1 cellular context compared by ENCODE assay signal in genomic region chr20:44210422-44211176, GRCh38.
TF ChIP-seq lines count a peak whose summit lies in the region.

Gene OSER1, minus strand, starts transcription at chr20:44210771. Its CDS starts 3,814 bp downstream, at chr20:44206957.

TF ChIP-seq in HepG2, 621 proteins besides CTCF, POLR2A, EP300 and RAD21 (continued from another document and continues in another):
- TF ChIP-seq STAG1 (CRISPR knock-in tag; IDR thresholded peaks at IDR 0.05): 0 out of 2 replicates have a peak, but pooled peaks have one; percentile 13
- peak; percentile 89 for TF ChIP-seq SP5 (CRISPR knock-in tag; IDR thresholded peaks at IDR 0.05; ENCODE audit: borderline replicate concordance, low read depth)
- TF ChIP-seq ZFP37 (CRISPR knock-in tag; IDR thresholded peaks at IDR 0.05; ENCODE audit: borderline replicate concordance): no peak; the same call in 1 of the 2 replicates
- TF ChIP-seq REL (CRISPR knock-in tag; conservative IDR thresholded peaks at IDR 0.05): peak; percentile 65
- TF ChIP-seq NR2F1 (CRISPR knock-in tag; IDR thresholded peaks at IDR 0.05): peak in 1 of 2 experiments; percentile 16; a peak in 1 of 4 replicates
- TF ChIP-seq ZNF326 (CRISPR knock-in tag; IDR thresholded peaks at IDR 0.05; ENCODE audit: borderline replicate concordance): no peak
- peak; percentile 25; the same call in 1 of the 2 replicates for TF ChIP-seq ZNF414 (CRISPR knock-in tag; IDR thresholded peaks at IDR 0.05)
- peak; percentile 54 for TF ChIP-seq HBP1 (CRISPR knock-in tag; IDR thresholded peaks at IDR 0.05; ENCODE audit: low read depth)
- TF ChIP-seq PAWR (CRISPR knock-in tag; IDR thresholded peaks at IDR 0.05; ENCODE audit: borderline replicate concordance): peak; percentile 73; the same call in 1 of the 2 replicates
- TF ChIP-seq NRL (CRISPR knock-in tag; IDR thresholded peaks at IDR 0.05; ENCODE audit: borderline replicate concordance): peak; percentile 6
- no peak; the same call in 1 of the 2 replicates for TF ChIP-seq GZF1 (CRISPR knock-in tag; IDR thresholded peaks at IDR 0.05)
- peak; percentile 35; the same call in 1 of the 2 replicates for TF ChIP-seq JDP2 (CRISPR knock-in tag; IDR thresholded peaks at IDR 0.05; ENCODE audit: borderline replicate concordance)
- TF ChIP-seq PRDM4 (CRISPR knock-in tag; IDR thresholded peaks at IDR 0.05; ENCODE audit: borderline replicate concordance): no peak
- no peak; the same call in 1 of the 2 replicates for TF ChIP-seq ZIK1 (CRISPR knock-in tag; IDR thresholded peaks at IDR 0.05; ENCODE audit: borderline replicate concordance, low read depth)
- TF ChIP-seq IRF9 (CRISPR knock-in tag; IDR thresholded peaks at IDR 0.05; ENCODE audit: borderline replicate concordance): peak; percentile 98
- peak; percentile 70 for TF ChIP-seq ZFP36L2 (CRISPR knock-in tag; IDR thresholded peaks at IDR 0.05)
- peak; percentile 94 for TF ChIP-seq ZNF605 (CRISPR knock-in tag; IDR thresholded peaks at IDR 0.05)
- peak; percentile 73 for TF ChIP-seq FOXO1 (CRISPR knock-in tag; IDR thresholded peaks at IDR 0.05)
- no peak for TF ChIP-seq CERS6 (CRISPR knock-in tag; IDR thresholded peaks at IDR 0.05)
- no peak for TF ChIP-seq PBX2 (CRISPR knock-in tag; IDR thresholded peaks at IDR 0.05)
- peak; percentile 78 for TF ChIP-seq YEATS4 (CRISPR knock-in tag; IDR thresholded peaks at IDR 0.05; ENCODE audit: borderline replicate concordance)
- TF ChIP-seq RCOR2 (CRISPR knock-in tag; IDR thresholded peaks at IDR 0.05): 0 out of 2 replicates have a peak, but pooled peaks have one; percentile 30
- peak; percentile 89 for TF ChIP-seq IKZF5 (CRISPR knock-in tag; IDR thresholded peaks at IDR 0.05)
- peak; percentile 19; the same call in 1 of the 2 replicates for TF ChIP-seq IRX3 (CRISPR knock-in tag; IDR thresholded peaks at IDR 0.05; ENCODE audit: borderline replicate concordance, low read depth)
- 0 out of 2 replicates have a peak, but pooled peaks have one; percentile 85 for TF ChIP-seq ZNF674 (CRISPR knock-in tag; IDR thresholded peaks at IDR 0.05; ENCODE audit: low read depth)
- peak; percentile 59 for TF ChIP-seq RFX5 (IDR thresholded peaks at IDR 0.05; ENCODE audit: low read depth, low read length)
- peak; percentile 64; the same call in 1 of the 2 replicates for TF ChIP-seq SP2 (CRISPR knock-in tag; IDR thresholded peaks at IDR 0.05)
- TF ChIP-seq KDM3A (CRISPR knock-in tag; IDR thresholded peaks at IDR 0.05; ENCODE audit: low read depth): peak; percentile 19; the same call in 1 of the 2 replicates
- no peak; the same call in 1 of the 2 replicates for TF ChIP-seq MAFF (IDR thresholded peaks at IDR 0.05; ENCODE audit: low read depth, low read length)
- TF ChIP-seq CEBPB (IDR thresholded peaks at IDR 0.05; ENCODE audit: borderline replicate concordance, low read depth, low read length): peak; percentile 81; the same call in 1 of the 2 replicates
- peak; percentile 42 for TF ChIP-seq HMG20A (CRISPR knock-in tag; IDR thresholded peaks at IDR 0.05; ENCODE audit: borderline replicate concordance)
- TF ChIP-seq SKI (IDR thresholded peaks at IDR 0.05; ENCODE audit: partially characterized antibody): peak; percentile 11
- TF ChIP-seq KAT7 (CRISPR knock-in tag; IDR thresholded peaks at IDR 0.05; ENCODE audit: borderline replicate concordance): peak; percentile 94
- TF ChIP-seq ZNF563 (CRISPR knock-in tag; IDR thresholded peaks at IDR 0.05): peak; percentile 83
- TF ChIP-seq ZBTB21 (CRISPR knock-in tag; IDR thresholded peaks at IDR 0.05): no peak; the same call in none of the 2 replicates
- peak; percentile 76 for TF ChIP-seq KLF15 (CRISPR knock-in tag; IDR thresholded peaks at IDR 0.05; ENCODE audit: borderline replicate concordance)
- TF ChIP-seq FOXP1 (IDR thresholded peaks at IDR 0.05): no peak
- TF ChIP-seq FOXP1 (CRISPR knock-in tag; IDR thresholded peaks at IDR 0.05): peak; percentile 72
- TF ChIP-seq PAX8 (CRISPR knock-in tag; IDR thresholded peaks at IDR 0.05; ENCODE audit: borderline replicate concordance): no peak
- no peak for TF ChIP-seq ISX (CRISPR knock-in tag; conservative IDR thresholded peaks at IDR 0.05)
- peak; percentile 96 for TF ChIP-seq POLR2AphosphoS5 (IDR thresholded peaks at IDR 0.05; ENCODE audit: low read depth, low read length)
- TF ChIP-seq TEF (CRISPR knock-in tag; IDR thresholded peaks at IDR 0.05): no peak
- TF ChIP-seq RFX1 (IDR thresholded peaks at IDR 0.05): no peak
- TF ChIP-seq ZNF710 (CRISPR knock-in tag; IDR thresholded peaks at IDR 0.05; ENCODE audit: borderline replicate concordance): no peak; the same call in 1 of the 2 replicates
- TF ChIP-seq MED13 (CRISPR knock-in tag; IDR thresholded peaks at IDR 0.05): no peak
- peak; percentile 99 for TF ChIP-seq GFI1 (CRISPR knock-in tag; IDR thresholded peaks at IDR 0.05; ENCODE audit: borderline replicate concordance)
- TF ChIP-seq ZNF556 (CRISPR knock-in tag; IDR thresholded peaks at IDR 0.05; ENCODE audit: borderline replicate concordance): no peak; the same call in none of the 2 replicates
- TF ChIP-seq MAF1 (CRISPR knock-in tag; IDR thresholded peaks at IDR 0.05; ENCODE audit: borderline replicate concordance): peak; percentile 67; the same call in 1 of the 2 replicates
- TF ChIP-seq ZNF451 (CRISPR knock-in tag; IDR thresholded peaks at IDR 0.05): no peak
- TF ChIP-seq ATAD3A (CRISPR knock-in tag; IDR thresholded peaks at IDR 0.05): peak; percentile 11; the same call in 1 of the 2 replicates
- TF ChIP-seq ZBTB33 (CRISPR knock-in tag; IDR thresholded peaks at IDR 0.05): peak; percentile 13; the same call in 1 of the 2 replicates
- peak; percentile 74 for TF ChIP-seq HMG20B (CRISPR knock-in tag; conservative IDR thresholded peaks at IDR 0.05)
- TF ChIP-seq ZNF850 (CRISPR knock-in tag; conservative IDR thresholded peaks at IDR 0.05): peak; percentile 98
- no peak; the same call in none of the 2 replicates for TF ChIP-seq ZNF891 (CRISPR knock-in tag; IDR thresholded peaks at IDR 0.05)
- TF ChIP-seq ZSCAN25 (CRISPR knock-in tag; IDR thresholded peaks at IDR 0.05): peak; percentile 26; the same call in 1 of the 2 replicates
- no peak for TF ChIP-seq ZNF720 (CRISPR knock-in tag; IDR thresholded peaks at IDR 0.05)
- no peak for TF ChIP-seq TCF7L2 (IDR thresholded peaks at IDR 0.05; ENCODE audit: low read depth, low read length)
